2 cellular contexts compared by ENCODE assay signal in genomic region chr5:124663101-124663506, GRCh38.
TF ChIP-seq lines count a peak whose summit lies in the region.

No MANE protein-coding gene starts in this region.

TF ChIP-seq in HCT116, 20 proteins besides CTCF, POLR2A, EP300 and RAD21 (continued from another document):
- TF ChIP-seq REST (IDR thresholded peaks at IDR 0.05; ENCODE audit: low read depth), result no peak
- TF ChIP-seq EZH2phosphoT487 (IDR thresholded peaks at IDR 0.05; ENCODE audit: borderline replicate concordance), result no peak
- no peak for TF ChIP-seq CBX3 (IDR thresholded peaks at IDR 0.05; ENCODE audit: low read depth)
- peak; percentile 38; the same call in 1 of the 2 replicates for TF ChIP-seq MAX (IDR thresholded peaks at IDR 0.05)
- TF ChIP-seq ELF1 (IDR thresholded peaks at IDR 0.05; ENCODE audit: borderline replicate concordance, low read depth), result no peak
- TF ChIP-seq SIN3A (IDR thresholded peaks at IDR 0.05; ENCODE audit: low read depth), result no peak
- TF ChIP-seq ZFX (IDR thresholded peaks at IDR 0.05), result no peak
- no peak for TF ChIP-seq ZNF274 (IDR thresholded peaks at IDR 0.05; ENCODE audit: low read depth, low read length)
- TF ChIP-seq CEBPB (IDR thresholded peaks at IDR 0.05; ENCODE audit: low read depth), result no peak
- no peak for TF ChIP-seq ZBTB33 (IDR thresholded peaks at IDR 0.05; ENCODE audit: extremely low read depth, insufficient replicate concordance, low read length)
- TF ChIP-seq POLR2AphosphoS5 (IDR thresholded peaks at IDR 0.05; ENCODE audit: low read depth, low read length), result no peak
- TF ChIP-seq YY1 (IDR thresholded peaks at IDR 0.05; ENCODE audit: extremely low read depth, insufficient replicate concordance, low read depth, low read length), result no peak
- TF ChIP-seq TCF7L2 (IDR thresholded peaks at IDR 0.05; ENCODE audit: borderline replicate concordance, extremely low read depth, insufficient read depth, insufficient read length), result peak; percentile 35
- TF ChIP-seq ATF3 (IDR thresholded peaks at IDR 0.05), result no peak
- TF ChIP-seq JUND (IDR thresholded peaks at IDR 0.05), result no peak
- no peak for TF ChIP-seq SRF (IDR thresholded peaks at IDR 0.05; ENCODE audit: low read depth)
- TF ChIP-seq EZH2 (IDR thresholded peaks at IDR 0.05), result no peak
TF ChIP-seq in HCT116: peak in this region for 3.

TF ChIP-seq in WTC11, 78 proteins besides CTCF, POLR2A, EP300 and RAD21 (continued from another document):
- TF ChIP-seq ATF6 (CRISPR knock-in tag; IDR thresholded peaks at IDR 0.05) (no peak), FOXJ3 (CRISPR knock-in tag; IDR thresholded peaks at IDR 0.05; ENCODE audit: borderline replicate concordance) (no peak), ZNF396 (CRISPR knock-in tag; IDR thresholded peaks at IDR 0.05; ENCODE audit: borderline replicate concordance) (no peak), AFF4 (CRISPR knock-in tag; IDR thresholded peaks at IDR 0.05; ENCODE audit: borderline replicate concordance) (no peak), ESRRA (CRISPR knock-in tag; IDR thresholded peaks at IDR 0.05; ENCODE audit: borderline replicate concordance) (no peak), GRHL2 (CRISPR knock-in tag; IDR thresholded peaks at IDR 0.05; ENCODE audit: insufficient replicate concordance, severe bottlenecking) (no peak), FOXK1 (CRISPR knock-in tag; IDR thresholded peaks at IDR 0.05) (no peak), ZNF263 (CRISPR knock-in tag; IDR thresholded peaks at IDR 0.05; ENCODE audit: low read depth) (no peak)
